8 cellular contexts compared by ENCODE assay signal in the genomic region with DNA sequence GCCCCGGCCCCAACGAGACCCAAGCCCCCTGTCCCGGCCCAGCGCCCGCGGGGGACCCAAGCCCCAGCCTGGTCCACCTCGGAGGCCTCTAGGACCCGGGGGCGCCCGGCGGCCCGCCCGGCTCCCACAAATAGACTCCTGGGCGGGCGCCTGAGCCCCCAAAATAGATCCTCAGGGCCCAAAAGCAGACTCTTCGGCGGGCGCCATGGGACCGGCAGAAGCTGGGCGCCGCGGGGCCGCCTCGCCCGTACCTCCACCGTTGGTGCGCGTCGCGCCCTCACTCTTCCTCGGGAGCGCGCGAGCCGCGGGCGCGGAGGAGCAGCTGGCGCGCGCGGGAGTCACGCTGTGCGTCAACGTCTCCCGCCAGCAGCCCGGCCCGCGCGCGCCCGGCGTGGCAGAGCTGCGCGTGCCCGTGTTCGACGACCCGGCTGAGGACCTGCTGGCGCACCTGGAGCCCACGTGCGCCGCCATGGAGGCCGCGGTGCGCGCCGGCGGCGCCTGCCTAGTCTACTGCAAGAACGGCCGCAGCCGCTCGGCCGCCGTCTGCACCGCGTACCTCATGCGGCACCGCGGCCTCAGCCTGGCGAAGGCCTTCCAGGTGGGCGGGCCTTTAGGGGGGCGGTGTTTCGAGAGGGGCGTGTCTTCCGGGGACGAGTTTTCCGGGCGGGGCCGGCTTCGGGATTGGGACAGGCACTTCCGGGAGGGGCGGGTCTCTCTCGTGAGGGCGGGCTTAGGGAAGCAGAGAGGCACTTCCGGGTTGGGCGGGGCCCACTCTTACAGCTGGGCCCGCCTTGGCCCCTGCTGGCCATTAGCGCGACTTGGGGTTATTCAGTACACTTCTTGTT. TPM values are rescaled to one million over a fixed set of nuclear protein-coding genes. Genes with fewer than 3 reads are reported as not detected.
DNase-seq lines count a peak whose midpoint lies in the region; ATAC-seq and TF ChIP-seq lines count a peak whose summit lies in the region.

No MANE protein-coding gene starts in this region.

- no peaks in the 10 kb centered on the region for H3K27me3 ChIP-seq in liver (ENCODE audit: control insufficient read depth in 4 of 4, insufficient read depth in 4 of 4, low read length in 3 of 4)

- WGBS in liver, result under 1% methylated on average over 101 of the region's 101 CpGs

- H3K9me3 ChIP-seq in liver (ENCODE audit: control insufficient read depth in 4 of 4, low read length in 3 of 4), result no peaks in the 10 kb centered on the region

- H3K9ac ChIP-seq in liver (ENCODE audit: low read depth in 1 of 2, low read length in 2 of 2), result peak overlapping the region; percentile 78 to 83

- DNase-seq in NCI-H69 (lab: John Stamatoyannopoulos, UW) (peak; percentile 96), dedifferentiated amniotic fluid mesenchymal stem cell (ENCODE audit: extremely low spot score) (peak; percentile 99)
- DNase-seq in activated CD4-positive, alpha-beta T cell treated with anti-CD3 and anti-CD28 coated beads, Interleukin-2, amount 50 U/mL, for 1 hour, result peak; percentile 100
- DNase-seq in stimulated activated CD4-positive, alpha-beta T cell treated with anti-CD3 and anti-CD28 coated beads, Interleukin-4, amount 100 ng/mL, for 1 hour, result peak; percentile 100

- TF ChIP-seq CTCF in C4-2B (conservative IDR thresholded peaks at IDR 0.05), result no peak; the same call in 1 of the 2 replicates
- peak; percentile 42 for TF ChIP-seq CTCF in liver (IDR thresholded peaks at IDR 0.05; ENCODE audit: low read depth, low read length, missing input control)

- no peaks in the 10 kb centered on the region for H3K36me3 ChIP-seq in liver (ENCODE audit: control insufficient read depth in 4 of 4, insufficient read depth in 3 of 4, low read depth in 1 of 4, low read length in 3 of 4)

- H3K4me3 ChIP-seq in liver (ENCODE audit: low read depth in 1 of 3, low read length in 3 of 3), result peak overlapping the region; percentile 71 to 87 (median 77)

- H3K27ac ChIP-seq in C4-2B, result peak overlapping the region; percentile 96
- H3K27ac ChIP-seq in liver (ENCODE audit: low read depth in 1 of 2, low read length in 2 of 2), result peak overlapping the region; percentile 99

- TF ChIP-seq RAD21 in liver (IDR thresholded peaks at IDR 0.05), result peak; percentile 11 to 13

- peaks cover 15 to 42% (median 24%) of the 10 kb centered on the region in 4 donors for H3K4me1 ChIP-seq in liver (ENCODE audit: control insufficient read depth in 4 of 4, insufficient read depth in 4 of 4, low read length in 3 of 4)

- peak; percentile 56 for ATAC-seq in GM19351 (IDR thresholded peaks at IDR 0.05; ENCODE audit: unreplicated experiment)
- peak; percentile 41 for ATAC-seq in HG03520 (IDR thresholded peaks at IDR 0.05; ENCODE audit: unreplicated experiment)

TF ChIP-seq in liver, 16 proteins besides CTCF, POLR2A, EP300 and RAD21:
- TF ChIP-seq HNF4A (conservative IDR thresholded peaks at IDR 0.05) (peak in 1 of 2 donors; percentile 12), FOXA1 (IDR thresholded peaks at IDR 0.05) (no peak), RXRA (IDR thresholded peaks at IDR 0.05) (peak; percentile 25 to 38), FOXA2 (IDR thresholded peaks at IDR 0.05) (no peak), JUND (IDR thresholded peaks at IDR 0.05) (no peak), EGR1 (IDR thresholded peaks at IDR 0.05; ENCODE audit: low read depth in 2 of 2) (peak; percentile 80 to 81), TAF1 (conservative IDR thresholded peaks at IDR 0.05) (peak; percentile 89), SP1 (IDR thresholded peaks at IDR 0.05) (peak; percentile 81), GABPA (IDR thresholded peaks at IDR 0.05 in 1 of 2, conservative IDR thresholded peaks at IDR 0.05 in 1 of 2) (peak; percentile 74 to 91), NR2F2 (IDR thresholded peaks at IDR 0.05) (no peak), HNF4G (IDR thresholded peaks at IDR 0.05) (no peak), YY1 (IDR thresholded peaks at IDR 0.05) (peak; percentile 83)
- TF ChIP-seq, protein P1, sequence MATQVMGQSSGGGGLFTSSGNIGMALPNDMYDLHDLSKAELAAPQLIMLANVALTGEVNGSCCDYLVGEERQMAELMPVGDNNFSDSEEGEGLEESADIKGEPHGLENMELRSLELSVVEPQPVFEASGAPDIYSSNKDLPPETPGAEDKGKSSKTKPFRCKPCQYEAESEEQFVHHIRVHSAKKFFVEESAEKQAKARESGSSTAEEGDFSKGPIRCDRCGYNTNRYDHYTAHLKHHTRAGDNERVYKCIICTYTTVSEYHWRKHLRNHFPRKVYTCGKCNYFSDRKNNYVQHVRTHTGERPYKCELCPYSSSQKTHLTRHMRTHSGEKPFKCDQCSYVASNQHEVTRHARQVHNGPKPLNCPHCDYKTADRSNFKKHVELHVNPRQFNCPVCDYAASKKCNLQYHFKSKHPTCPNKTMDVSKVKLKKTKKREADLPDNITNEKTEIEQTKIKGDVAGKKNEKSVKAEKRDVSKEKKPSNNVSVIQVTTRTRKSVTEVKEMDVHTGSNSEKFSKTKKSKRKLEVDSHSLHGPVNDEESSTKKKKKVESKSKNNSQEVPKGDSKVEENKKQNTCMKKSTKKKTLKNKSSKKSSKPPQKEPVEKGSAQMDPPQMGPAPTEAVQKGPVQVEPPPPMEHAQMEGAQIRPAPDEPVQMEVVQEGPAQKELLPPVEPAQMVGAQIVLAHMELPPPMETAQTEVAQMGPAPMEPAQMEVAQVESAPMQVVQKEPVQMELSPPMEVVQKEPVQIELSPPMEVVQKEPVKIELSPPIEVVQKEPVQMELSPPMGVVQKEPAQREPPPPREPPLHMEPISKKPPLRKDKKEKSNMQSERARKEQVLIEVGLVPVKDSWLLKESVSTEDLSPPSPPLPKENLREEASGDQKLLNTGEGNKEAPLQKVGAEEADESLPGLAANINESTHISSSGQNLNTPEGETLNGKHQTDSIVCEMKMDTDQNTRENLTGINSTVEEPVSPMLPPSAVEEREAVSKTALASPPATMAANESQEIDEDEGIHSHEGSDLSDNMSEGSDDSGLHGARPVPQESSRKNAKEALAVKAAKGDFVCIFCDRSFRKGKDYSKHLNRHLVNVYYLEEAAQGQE (IDR thresholded peaks at IDR 0.05), result no peak
- TF ChIP-seq, protein P2, sequence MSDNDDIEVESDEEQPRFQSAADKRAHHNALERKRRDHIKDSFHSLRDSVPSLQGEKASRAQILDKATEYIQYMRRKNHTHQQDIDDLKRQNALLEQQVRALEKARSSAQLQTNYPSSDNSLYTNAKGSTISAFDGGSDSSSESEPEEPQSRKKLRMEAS (IDR thresholded peaks at IDR 0.05), result peak; percentile 40
- TF ChIP-seq, protein P3, sequence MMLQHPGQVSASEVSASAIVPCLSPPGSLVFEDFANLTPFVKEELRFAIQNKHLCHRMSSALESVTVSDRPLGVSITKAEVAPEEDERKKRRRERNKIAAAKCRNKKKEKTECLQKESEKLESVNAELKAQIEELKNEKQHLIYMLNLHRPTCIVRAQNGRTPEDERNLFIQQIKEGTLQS (IDR thresholded peaks at IDR 0.05), result no peak
- TF ChIP-seq, protein P4, sequence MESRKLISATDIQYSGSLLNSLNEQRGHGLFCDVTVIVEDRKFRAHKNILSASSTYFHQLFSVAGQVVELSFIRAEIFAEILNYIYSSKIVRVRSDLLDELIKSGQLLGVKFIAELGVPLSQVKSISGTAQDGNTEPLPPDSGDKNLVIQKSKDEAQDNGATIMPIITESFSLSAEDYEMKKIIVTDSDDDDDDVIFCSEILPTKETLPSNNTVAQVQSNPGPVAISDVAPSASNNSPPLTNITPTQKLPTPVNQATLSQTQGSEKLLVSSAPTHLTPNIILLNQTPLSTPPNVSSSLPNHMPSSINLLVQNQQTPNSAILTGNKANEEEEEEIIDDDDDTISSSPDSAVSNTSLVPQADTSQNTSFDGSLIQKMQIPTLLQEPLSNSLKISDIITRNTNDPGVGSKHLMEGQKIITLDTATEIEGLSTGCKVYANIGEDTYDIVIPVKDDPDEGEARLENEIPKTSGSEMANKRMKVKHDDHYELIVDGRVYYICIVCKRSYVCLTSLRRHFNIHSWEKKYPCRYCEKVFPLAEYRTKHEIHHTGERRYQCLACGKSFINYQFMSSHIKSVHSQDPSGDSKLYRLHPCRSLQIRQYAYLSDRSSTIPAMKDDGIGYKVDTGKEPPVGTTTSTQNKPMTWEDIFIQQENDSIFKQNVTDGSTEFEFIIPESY (IDR thresholded peaks at IDR 0.05), result no peak

RNA-seq across cellular contexts. Expression of gene DUSP28, which starts 0.5 kb away (rescaled TPM):
- 1 to 10 TPM; 1.9 to 3.5 TPM for total RNA-seq in liver
- polyA plus RNA-seq in liver, result 1 to 10 TPM; 2.4 to 4.1 TPM

RNA-seq across cellular contexts. Expression of gene ANKMY1, which starts 2.9 kb away (rescaled TPM):
- 10 to 100 TPM in 1 of 2 donors, 1 to 10 TPM in 1; 5.4 to 12.8 TPM for total RNA-seq in liver
- polyA plus RNA-seq in liver, result 1 to 10 TPM; 2.5 to 3.0 TPM

RNA-seq across cellular contexts. Expression of gene RNPEPL1, which starts 7.6 kb away (rescaled TPM):
- 10 to 100 TPM; 26.1 to 32.8 TPM for total RNA-seq in liver
- polyA plus RNA-seq in liver, result 10 to 100 TPM; 24.8 to 43.9 TPM

RNA-seq across cellular contexts. Expression of gene CAPN10, which starts 25.8 kb away (rescaled TPM):
- 10 to 100 TPM in 1 of 2 donors, 1 to 10 TPM in 1; 5.3 to 11.3 TPM for total RNA-seq in liver
- polyA plus RNA-seq in liver, result 1 to 10 TPM; 4.8 to 7.6 TPM

Comparison
In these comparisons a context has a peak if more than half of its experiments do, and no peak if none do; other contexts are left out.
1. Peak in every context shown above with its lines: DNase-seq, ATAC-seq, H3K4me3 ChIP-seq and H3K27ac ChIP-seq.